ENCODE assay signal across 13 cellular contexts in genomic region chr2:148538375-148538774, GRCh38.
"Had no signal": no experiment of that assay in that cellular context is flagged by ENCODE, and none has a peak within 500 bp of the region (broad histone marks: within the 10 kb centered on the region; RNA-seq: fewer than 3 reads in every experiment).

No MANE protein-coding gene starts in this region.

- H3K4me3 ChIP-seq: esophagus squamous epithelium, hepatocyte, left lung, pancreas, thyroid gland had no signal

- H3K4me2 ChIP-seq: hepatocyte had no signal

- H3K4me1 ChIP-seq: pancreas, thyroid gland had no signal

- H3K9me3 ChIP-seq: esophagus squamous epithelium, left lung, pancreas, thyroid gland had no signal

- H3K27ac Mint-ChIP-seq: naive B cell had no signal

- H3K27me3 Mint-ChIP-seq: activated CD4-positive, alpha-beta T cell treated with anti-CD3 and anti-CD28 coated beads, Interleukin-2, amount 10 ng/mL, durations not matched to agents 7 days and 5 days; naive B cell had no signal

- H3K27ac ChIP-seq: brain microvascular endothelial cell, esophagus squamous epithelium, hepatocyte, left lung, pancreas, thyroid gland had no signal

- H3K36me3 Mint-ChIP-seq: naive B cell; stimulated activated effector memory CD8-positive, alpha-beta T cell treated with anti-CD3 and anti-CD28 coated beads, Interleukin-12 subunit alpha, Interleukin-12 subunit beta, amount 100 ng/mL, for 72 hours had no signal

- DNase-seq: activated CD4-positive, alpha-beta T cell treated with anti-CD3 and anti-CD28 coated beads, Interleukin-2, amount 10 ng/mL, durations not matched to agents 7 days and 5 days; activated naive CD4-positive, alpha-beta T cell; brain microvascular endothelial cell; cortex of kidney; effector CD4-positive, alpha-beta T cell; esophagus squamous epithelium; islet precursor cell; left lung; naive B cell; pancreas; thyroid gland had no signal

- ATAC-seq: left lung; pancreas; stimulated activated effector memory CD8-positive, alpha-beta T cell treated with anti-CD3 and anti-CD28 coated beads, Interleukin-12 subunit alpha, Interleukin-12 subunit beta, amount 100 ng/mL, for 72 hours had no signal

- H3K9me3 Mint-ChIP-seq: naive B cell; stimulated activated effector memory CD8-positive, alpha-beta T cell treated with anti-CD3 and anti-CD28 coated beads, Interleukin-12 subunit alpha, Interleukin-12 subunit beta, amount 100 ng/mL, for 72 hours had no signal

- H3K36me3 ChIP-seq: brain microvascular endothelial cell, esophagus squamous epithelium, left lung, pancreas, thyroid gland had no signal

- H3K79me2 ChIP-seq: hepatocyte had no signal

- H2AFZ ChIP-seq: hepatocyte had no signal

- H3K27me3 ChIP-seq: brain microvascular endothelial cell, hepatocyte, left lung, pancreas, thyroid gland had no signal

- H3K4me3 Mint-ChIP-seq: activated CD4-positive, alpha-beta T cell treated with anti-CD3 and anti-CD28 coated beads, Interleukin-2, amount 10 ng/mL, durations not matched to agents 7 days and 5 days; naive B cell; stimulated activated effector memory CD8-positive, alpha-beta T cell treated with anti-CD3 and anti-CD28 coated beads, Interleukin-12 subunit alpha, Interleukin-12 subunit beta, amount 100 ng/mL, for 72 hours had no signal
